In genomic region chr17:35050170-35050569, GRCh38 we compare ENCODE assay signal across 1 cellular context.
TF ChIP-seq lines count a peak whose summit lies in the region.

No MANE protein-coding gene starts in this region.

TF ChIP-seq in GM12878, 131 proteins besides CTCF, POLR2A, EP300 and RAD21:
- TF ChIP-seq PBX3 (IDR thresholded peaks at IDR 0.05; ENCODE audit: insufficient replicate concordance, low read depth, low read length) (no peak), RELA (IDR thresholded peaks at IDR 0.05; ENCODE audit: borderline replicate concordance, partially characterized antibody) (no peak), CREM (IDR thresholded peaks at IDR 0.05; ENCODE audit: low read depth) (no peak), MEF2A (IDR thresholded peaks at IDR 0.05; ENCODE audit: insufficient read depth, low read depth, low read length) (no peak), RCOR1 (conservative IDR thresholded peaks at IDR 0.05; ENCODE audit: low read depth, low read length) (no peak), SMC3 (IDR thresholded peaks at IDR 0.05; ENCODE audit: borderline replicate concordance, low read length) (no peak), PRDM15 (CRISPR knock-in tag; IDR thresholded peaks at IDR 0.05) (no peak), IKZF1 (conservative IDR thresholded peaks at IDR 0.05) (no peak), ZBTB11 (CRISPR knock-in tag; IDR thresholded peaks at IDR 0.05) (no peak), BCLAF1 (IDR thresholded peaks at IDR 0.05) (no peak), SMAD1 (IDR thresholded peaks at IDR 0.05; ENCODE audit: low read depth, partially characterized antibody) (no peak), TCF12 (IDR thresholded peaks at IDR 0.05; ENCODE audit: low read depth, low read length) (no peak), ZSCAN29 (IDR thresholded peaks at IDR 0.05) (no peak)
- TF ChIP-seq, protein P1, sequence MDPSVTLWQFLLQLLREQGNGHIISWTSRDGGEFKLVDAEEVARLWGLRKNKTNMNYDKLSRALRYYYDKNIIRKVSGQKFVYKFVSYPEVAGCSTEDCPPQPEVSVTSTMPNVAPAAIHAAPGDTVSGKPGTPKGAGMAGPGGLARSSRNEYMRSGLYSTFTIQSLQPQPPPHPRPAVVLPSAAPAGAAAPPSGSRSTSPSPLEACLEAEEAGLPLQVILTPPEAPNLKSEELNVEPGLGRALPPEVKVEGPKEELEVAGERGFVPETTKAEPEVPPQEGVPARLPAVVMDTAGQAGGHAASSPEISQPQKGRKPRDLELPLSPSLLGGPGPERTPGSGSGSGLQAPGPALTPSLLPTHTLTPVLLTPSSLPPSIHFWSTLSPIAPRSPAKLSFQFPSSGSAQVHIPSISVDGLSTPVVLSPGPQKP (IDR thresholded peaks at IDR 0.05; ENCODE audit: low read depth, low read length): no peak
- TF ChIP-seq, protein P2, sequence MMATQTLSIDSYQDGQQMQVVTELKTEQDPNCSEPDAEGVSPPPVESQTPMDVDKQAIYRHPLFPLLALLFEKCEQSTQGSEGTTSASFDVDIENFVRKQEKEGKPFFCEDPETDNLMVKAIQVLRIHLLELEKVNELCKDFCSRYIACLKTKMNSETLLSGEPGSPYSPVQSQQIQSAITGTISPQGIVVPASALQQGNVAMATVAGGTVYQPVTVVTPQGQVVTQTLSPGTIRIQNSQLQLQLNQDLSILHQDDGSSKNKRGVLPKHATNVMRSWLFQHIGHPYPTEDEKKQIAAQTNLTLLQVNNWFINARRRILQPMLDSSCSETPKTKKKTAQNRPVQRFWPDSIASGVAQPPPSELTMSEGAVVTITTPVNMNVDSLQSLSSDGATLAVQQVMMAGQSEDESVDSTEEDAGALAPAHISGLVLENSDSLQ (IDR thresholded peaks at IDR 0.05): no peak
- TF ChIP-seq, protein P3, sequence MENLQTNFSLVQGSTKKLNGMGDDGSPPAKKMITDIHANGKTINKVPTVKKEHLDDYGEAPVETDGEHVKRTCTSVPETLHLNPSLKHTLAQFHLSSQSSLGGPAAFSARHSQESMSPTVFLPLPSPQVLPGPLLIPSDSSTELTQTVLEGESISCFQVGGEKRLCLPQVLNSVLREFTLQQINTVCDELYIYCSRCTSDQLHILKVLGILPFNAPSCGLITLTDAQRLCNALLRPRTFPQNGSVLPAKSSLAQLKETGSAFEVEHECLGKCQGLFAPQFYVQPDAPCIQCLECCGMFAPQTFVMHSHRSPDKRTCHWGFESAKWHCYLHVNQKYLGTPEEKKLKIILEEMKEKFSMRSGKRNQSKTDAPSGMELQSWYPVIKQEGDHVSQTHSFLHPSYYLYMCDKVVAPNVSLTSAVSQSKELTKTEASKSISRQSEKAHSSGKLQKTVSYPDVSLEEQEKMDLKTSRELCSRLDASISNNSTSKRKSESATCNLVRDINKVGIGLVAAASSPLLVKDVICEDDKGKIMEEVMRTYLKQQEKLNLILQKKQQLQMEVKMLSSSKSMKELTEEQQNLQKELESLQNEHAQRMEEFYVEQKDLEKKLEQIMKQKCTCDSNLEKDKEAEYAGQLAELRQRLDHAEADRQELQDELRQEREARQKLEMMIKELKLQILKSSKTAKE (IDR thresholded peaks at IDR 0.05; ENCODE audit: low read depth, poor library complexity, severe bottlenecking): no peak
